Comparison of ENCODE assay signal across 11 cellular contexts in genomic region chr11:95792200-95792599, GRCh38. TPM values are rescaled to one million over a fixed set of nuclear protein-coding genes. Genes with fewer than 3 reads are reported as not detected.
DNase-seq lines count a peak whose midpoint lies in the region; ATAC-seq, FAIRE-seq and TF ChIP-seq lines count a peak whose summit lies in the region.
"Had no signal": no experiment of that assay in that cellular context is flagged by ENCODE, and none has a peak within 500 bp of the region (broad histone marks: within the 10 kb centered on the region; RNA-seq: fewer than 3 reads in every experiment).

No MANE protein-coding gene starts in this region.

- peak overlapping the region; percentile 95 for H3K4me3 Mint-ChIP-seq in activated CD4-positive, alpha-beta memory T cell treated with anti-CD3 and anti-CD28 coated beads for 36 hours

- TF ChIP-seq EP300 in A549 (IDR thresholded peaks at IDR 0.05) = no peak

- no peak overlapping the region for H3K9ac ChIP-seq in keratinocyte (ENCODE audit: control insufficient read depth, extremely low read depth, insufficient read depth, low read length)

- no peaks in the 10 kb centered on the region for H3K9me3 Mint-ChIP-seq in activated CD4-positive, alpha-beta memory T cell treated with anti-CD3 and anti-CD28 coated beads for 36 hours

- H3K79me2 ChIP-seq in keratinocyte (ENCODE audit: control insufficient read depth, insufficient read depth, low read length) = peaks cover 55% of the 10 kb centered on the region

- H3K4me1 ChIP-seq in A549 = peaks cover 21% of the 10 kb centered on the region; the same call in 2 of the 3 replicates
- H3K4me1 ChIP-seq in keratinocyte (ENCODE audit: control insufficient read depth, extremely low read depth, insufficient read depth, low read length) = peaks cover 17% of the 10 kb centered on the region

- no peaks in the 10 kb centered on the region for H3K9me1 ChIP-seq in keratinocyte (ENCODE audit: control insufficient read depth, extremely low read depth, insufficient read depth, low read length)

- H4K20me1 ChIP-seq in keratinocyte (ENCODE audit: control insufficient read depth, extremely low read depth, insufficient read depth, low read length) = no peaks in the 10 kb centered on the region

- POLR2A ChIA-PET in A549 (lab: Yijun Ruan, JAX) = no interaction called here
- POLR2A ChIA-PET in activated CD4-positive, alpha-beta memory T cell treated with anti-CD3 and anti-CD28 coated beads for 36 hours (lab: Charles Lee) = interaction anchor here (0.6 kb wide), 1 partner anchor 371 kb away, joined by 4 read pairs; no protein-coding TSS in a partner anchor

- H3K4me2 ChIP-seq in A549 = peak overlapping the region; percentile 78
- peak overlapping the region; percentile 96 for H3K4me2 ChIP-seq in keratinocyte (ENCODE audit: control insufficient read depth, extremely low read depth, insufficient read depth, low read depth, low read length)

- TF ChIP-seq CTCF in A549 (IDR thresholded peaks at IDR 0.05) = no peak
- no peak for TF ChIP-seq CTCF in GM12864 (IDR thresholded peaks at IDR 0.05; ENCODE audit: low read depth, low read length, missing control alignments)
- TF ChIP-seq CTCF in keratinocyte (optimal IDR thresholded peaks at IDR 0.05 in 1 of 3, IDR thresholded peaks at IDR 0.05 in 1 of 3, conservative IDR thresholded peaks at IDR 0.05 in 1 of 3; ENCODE audit: extremely low read depth in 1 of 3, insufficient read depth in 2 of 3, low read length in 3 of 3) = no peak

- no peaks in the 10 kb centered on the region for H3K27me3 Mint-ChIP-seq in activated CD4-positive, alpha-beta memory T cell treated with anti-CD3 and anti-CD28 coated beads for 36 hours

- ATAC-seq in A549 (no peak), HG03108 (IDR thresholded peaks at IDR 0.05; ENCODE audit: unreplicated experiment) (no peak)

- no peaks in the 10 kb centered on the region for H3K36me3 ChIP-seq in keratinocyte (ENCODE audit: control insufficient read depth in 2 of 2, extremely low read depth in 1 of 2, insufficient read depth in 2 of 2, low read length in 2 of 2)

- DNase-seq in A549 (ENCODE audit: low read depth in 1 of 2, low spot score in 1 of 2) = no peak
- no peak for DNase-seq in GM12864 (ENCODE audit: low read depth)
- DNase-seq in activated CD4-positive, alpha-beta memory T cell treated with anti-CD3 and anti-CD28 coated beads for 36 hours = no peak
- no peak for DNase-seq in keratinocyte (ENCODE audit: low read depth, low spot score)
- DNase-seq in NCI-H2171 treated with DMSO at 0.1 percent for 48 hours (lab: John Stamatoyannopoulos, UW) = no peak
- DNase-seq in ecto neural progenitor cell (ENCODE audit: low spot score) = no peak
- DNase-seq in SW 1271 (lab: John Stamatoyannopoulos, UW) = no peak
- DNase-seq: activated CD4-positive, alpha-beta T cell treated with anti-CD3 and anti-CD28 coated beads, Interleukin-2, amount 50 U/mL, for 48 hours; DMS 273 treated with DMSO at 0.1 percent for 48 hours; KBM-7 had no signal

- TF ChIP-seq RAD21 in A549 (conservative IDR thresholded peaks at IDR 0.05 in 1 of 2, IDR thresholded peaks at IDR 0.05 in 1 of 2) = no peak

- no peaks in the 10 kb centered on the region for H3K27me3 ChIP-seq in keratinocyte (ENCODE audit: control insufficient read depth, extremely low read depth, insufficient read depth, low read length)

- H3K4me1 Mint-ChIP-seq in activated CD4-positive, alpha-beta memory T cell treated with anti-CD3 and anti-CD28 coated beads for 36 hours (ENCODE audit: low read depth) = peaks cover 48% of the 10 kb centered on the region

- H3K9me3 ChIP-seq in A549 (no peaks in the 10 kb centered on the region), keratinocyte (ENCODE audit: control insufficient read depth, low read depth, low read length) (no peaks in the 10 kb centered on the region)

- CTCF ChIA-PET in A549 (lab: Yijun Ruan, JAX) = interaction anchor here (1.4 kb wide), 2 partner anchors 43 to 551 kb away, joined by 3 to 4 read pairs; partner anchors contain the start of gene MAML2
- CTCF ChIA-PET in activated CD4-positive, alpha-beta memory T cell treated with anti-CD3 and anti-CD28 coated beads for 36 hours (lab: Charles Lee) = interaction anchor here (0.7 to 3.0 kb wide), 7 partner anchors 43 to 673 kb away, joined by 3 to 9 read pairs (median 3); partner anchors contain the start of gene MAML2

- WGBS in A549 (ENCODE audit: missing lambda C conversion rate) = 89% methylated on average over 8 of the region's 8 CpGs

- no peak overlapping the region for H3K27ac Mint-ChIP-seq in activated CD4-positive, alpha-beta memory T cell treated with anti-CD3 and anti-CD28 coated beads for 36 hours

- dilution Hi-C loops in keratinocyte (cut with MboI; ENCODE audit: extremely low pct_ligation_motif_present, low sequenced_read_pairs) = no loop called here

- FAIRE-seq in A549 (lab: Jason Lieb, UNC) = no peak
- FAIRE-seq in keratinocyte (lab: Jason Lieb, UNC) = no peak

- H3K36me3 Mint-ChIP-seq in activated CD4-positive, alpha-beta memory T cell treated with anti-CD3 and anti-CD28 coated beads for 36 hours = peaks cover 43% of the 10 kb centered on the region

- TF ChIP-seq POLR2A in A549 (IDR thresholded peaks at IDR 0.05; ENCODE audit: low read length) = no peak

- no peak overlapping the region for H2AFZ ChIP-seq in keratinocyte (ENCODE audit: control insufficient read depth, low read length)

- intact Hi-C loops in activated CD4-positive, alpha-beta memory T cell treated with anti-CD3 and anti-CD28 coated beads for 36 hours (cut with micrococcal nuclease) = loop anchor here (5.0 kb wide), 4 partner anchors 130 to 1300 kb away; partner anchors contain the start of genes ANKRD49, MRE11 and MTMR2

- H3K4me3 ChIP-seq in A549 (no peak overlapping the region), GM12864 (ENCODE audit: low read depth, low read length) (peak overlapping the region; percentile 89), keratinocyte (ENCODE audit: control insufficient read depth in 2 of 3, extremely low read depth in 1 of 3, insufficient read depth in 2 of 3, low read depth in 1 of 3, low read length in 3 of 3) (peak overlapping the region in 2 of 3 experiments; percentile 94)

- H3K27ac ChIP-seq in A549 (no peak overlapping the region), keratinocyte (ENCODE audit: control insufficient read depth, insufficient read depth, low read length) (no peak overlapping the region)

TF ChIP-seq in A549, 52 proteins besides CTCF, POLR2A, EP300 and RAD21 (continues in another document):
- TF ChIP-seq POLR2AphosphoS2 (conservative IDR thresholded peaks at IDR 0.05; ENCODE audit: low read length) (no peak), RFX5 (IDR thresholded peaks at IDR 0.05) (no peak), JUN (IDR thresholded peaks at IDR 0.05) (no peak), RCOR1 (IDR thresholded peaks at IDR 0.05; ENCODE audit: low read depth, low read length) (no peak)
- TF ChIP-seq, protein P1, sequence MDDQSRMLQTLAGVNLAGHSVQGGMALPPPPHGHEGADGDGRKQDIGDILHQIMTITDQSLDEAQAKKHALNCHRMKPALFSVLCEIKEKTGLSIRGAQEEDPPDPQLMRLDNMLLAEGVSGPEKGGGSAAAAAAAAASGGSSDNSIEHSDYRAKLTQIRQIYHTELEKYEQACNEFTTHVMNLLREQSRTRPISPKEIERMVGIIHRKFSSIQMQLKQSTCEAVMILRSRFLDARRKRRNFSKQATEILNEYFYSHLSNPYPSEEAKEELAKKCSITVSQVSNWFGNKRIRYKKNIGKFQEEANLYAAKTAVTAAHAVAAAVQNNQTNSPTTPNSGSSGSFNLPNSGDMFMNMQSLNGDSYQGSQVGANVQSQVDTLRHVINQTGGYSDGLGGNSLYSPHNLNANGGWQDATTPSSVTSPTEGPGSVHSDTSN (IDR thresholded peaks at IDR 0.05) = no peak

RNA-seq across cellular contexts. Expression of gene CEP57, which starts 1.9 kb away (rescaled TPM):
- polyA plus RNA-seq in A549 (2011; rRNA removed) (30.4 and 47.3 TPM in 2 replicates), A549 (2017; fragmentation: RNase III; extraction: RNeasy Plus Mini Kit Qiagen cat#74134 plus additional on column Dnase treatment) (17.2 to 21.3 TPM (median 19.9 TPM) in 3 replicates), keratinocyte (12.0 to 27.1 TPM (median 16.9 TPM) in 3 replicates)
- polyA plus RNA-seq in A549 (2012; cell fraction: cytosol; rRNA removed) = 7.3 and 7.4 TPM in 2 replicates
- 6.7 and 10.9 TPM in 2 replicates for polyA plus RNA-seq in A549 (2012; cell fraction: nucleus; rRNA removed)
- 10.3 and 13.0 TPM in 2 replicates for polyA minus RNA-seq in A549 (2011; rRNA and poly(A)+ RNA removed)
- total RNA-seq in activated CD4-positive, alpha-beta memory T cell treated with anti-CD3 and anti-CD28 coated beads for 36 hours = 100 to 1,000 TPM; 115 to 117 TPM
- polyA plus RNA-seq in keratinocyte (2011; ENCODE audit: low read depth) = 50.6 TPM
- polyA plus RNA-seq in keratinocyte (2011; cell fraction: cytosol; rRNA removed) = 9.4 and 17.8 TPM in 2 replicates
- 13.3 and 16.0 TPM in 2 replicates for polyA plus RNA-seq in keratinocyte (2011; cell fraction: nucleus; rRNA removed)
- polyA plus RNA-seq in keratinocyte (2012; ENCODE audit: low replicate concordance) = 14.3 and 15.6 TPM in 2 replicates
- 3.2 to 20.3 TPM (median 4.7 TPM) in 3 replicates for polyA minus RNA-seq in keratinocyte
- polyA minus RNA-seq in keratinocyte (2011; cell fraction: cytosol; rRNA and poly(A)+ RNA removed) = 13.8 TPM
- 6.4 and 10.1 TPM in 2 replicates for polyA minus RNA-seq in keratinocyte (2011; cell fraction: nucleus; rRNA and poly(A)+ RNA removed)

RNA-seq across cellular contexts. Expression of gene FAM76B, which starts 2.6 kb away (rescaled TPM):
- 21.4 and 33.3 TPM in 2 replicates for polyA plus RNA-seq in A549 (2011; rRNA removed)
- 4.5 and 5.4 TPM in 2 replicates for polyA plus RNA-seq in A549 (2012; cell fraction: cytosol; rRNA removed)
- polyA plus RNA-seq in A549 (2012; cell fraction: nucleus; rRNA removed) = 6.6 and 8.1 TPM in 2 replicates
- polyA plus RNA-seq in A549 (2017; fragmentation: RNase III; extraction: RNeasy Plus Mini Kit Qiagen cat#74134 plus additional on column Dnase treatment) = 11.4 to 14.3 TPM (median 11.8 TPM) in 3 replicates
- 5.8 and 8.8 TPM in 2 replicates for polyA minus RNA-seq in A549 (2011; rRNA and poly(A)+ RNA removed)
- 10 to 100 TPM; 45.0 to 45.9 TPM for total RNA-seq in activated CD4-positive, alpha-beta memory T cell treated with anti-CD3 and anti-CD28 coated beads for 36 hours
- polyA plus RNA-seq in keratinocyte = 8.7 to 17.4 TPM (median 10.4 TPM) in 3 replicates
- polyA plus RNA-seq in keratinocyte (2011; ENCODE audit: low read depth) = 34.3 TPM
- polyA plus RNA-seq in keratinocyte (2011; cell fraction: cytosol; rRNA removed) = 3.4 and 4.6 TPM in 2 replicates
- polyA plus RNA-seq in keratinocyte (2011; cell fraction: nucleus; rRNA removed) = 29.2 and 35.0 TPM in 2 replicates
- polyA plus RNA-seq in keratinocyte (2012; ENCODE audit: low replicate concordance) = 6.4 and 9.4 TPM in 2 replicates
- polyA minus RNA-seq in keratinocyte = 1.9 to 12.8 TPM (median 2.1 TPM) in 3 replicates
- polyA minus RNA-seq in keratinocyte (2011; cell fraction: cytosol; rRNA and poly(A)+ RNA removed) = 4.6 TPM
- 7.7 and 18.7 TPM in 2 replicates for polyA minus RNA-seq in keratinocyte (2011; cell fraction: nucleus; rRNA and poly(A)+ RNA removed)
